11 cellular contexts compared by ENCODE assay signal in genomic region chr11:68373189-68373809, GRCh38.
DNase-seq lines count a peak whose midpoint lies in the region; ATAC-seq and TF ChIP-seq lines count a peak whose summit lies in the region.
"Had no signal": no experiment of that assay in that cellular context is flagged by ENCODE, and none has a peak within 500 bp of the region (broad histone marks: within the 10 kb centered on the region; RNA-seq: fewer than 3 reads in every experiment).

No MANE protein-coding gene starts in this region.

- peaks cover 40% of the 10 kb centered on the region for H3K4me1 Mint-ChIP-seq in CD14-positive monocyte

- no peaks in the 10 kb centered on the region for H3K27me3 ChIP-seq in psoas muscle (ENCODE audit: insufficient read depth in 3 of 3, low read length in 2 of 3)

- H3K9me3 ChIP-seq in psoas muscle: no peaks in the 10 kb centered on the region

- H3K27ac ChIP-seq in RWPE1 (peak overlapping the region; percentile 31), psoas muscle (peak overlapping the region; percentile 68)

- peaks cover 0 to 6% (median 4%) of the 10 kb centered on the region in 7 donors for H3K9me3 Mint-ChIP-seq in CD14-positive monocyte

- H3K36me3 Mint-ChIP-seq in CD14-positive monocyte: peaks cover 5 to 7% of the 10 kb centered on the region in 2 donors

- peaks cover 63% of the 10 kb centered on the region for H3K4me1 ChIP-seq in psoas muscle

- H3K4me3 Mint-ChIP-seq in CD14-positive monocyte: peak overlapping the region in 1 of 2 donors; percentile 80

- no peak overlapping the region for H3K4me3 ChIP-seq in psoas muscle

- peaks cover 24 to 37% (median 28%) of the 10 kb centered on the region in 3 donors for H3K27me3 Mint-ChIP-seq in CD14-positive monocyte (ENCODE audit: low read depth in 3 of 3)

- peak overlapping the region in 1 of 7 donors; percentile 50 for H3K27ac Mint-ChIP-seq in CD14-positive monocyte

- CTCF ChIA-PET in RWPE1 (lab: Yijun Ruan, JAX): interaction anchor here (0.7 to 1.0 kb wide), 2 partner anchors 12 to 790 kb away, joined by 3 to 6 read pairs; no protein-coding TSS in a partner anchor

- POLR2A ChIA-PET in RWPE1 (lab: Yijun Ruan, JAX; ENCODE audit: low non-redundant PET): no interaction called here

- DNase-seq in AG20443 (ENCODE audit: low spot score) (peak; percentile 90), RWPE1 (ENCODE audit: low spot score) (no peak), globus pallidus (ENCODE audit: low spot score) (peak; percentile 30), psoas muscle (no peak), ecto neural progenitor cell (ENCODE audit: low spot score) (no peak), UCSD-AML1 (lab: John Stamatoyannopoulos, UW; ENCODE audit: unreplicated experiment) (no peak), NCI-H2029 treated with DMSO at 0.1 percent for 48 hours (lab: John Stamatoyannopoulos, UW) (no peak), CD14-positive monocyte (ENCODE audit: low spot score) (no peak)
- DNase-seq: activated gamma-delta T cell treated with Interleukin-2 at 50 U/mL for 16 hours, DMS153, NCI-H1105 had no signal

- intact Hi-C loops in psoas muscle (cut with DNase I): loop anchor here in 1 of 2 donors (5.0 kb wide), 1 partner anchor 61 kb away; the partner anchor contains the start of gene LRP5
- intact Hi-C loops in CD14-positive monocyte (cut with micrococcal nuclease): no loop called here

- ATAC-seq in psoas muscle: peak in 1 of 4 donors; percentile 3

- WGBS in psoas muscle, 3 donors: 60 to 75% (median 68%) methylated on average over 20 to 22 of the region's 22 CpGs

- TF ChIP-seq CTCF in RWPE1 (conservative IDR thresholded peaks at IDR 0.05; ENCODE audit: low read depth) (no peak), psoas muscle (IDR thresholded peaks at IDR 0.05) (no peak), CD14-positive monocyte (IDR thresholded peaks at IDR 0.05) (no peak)

- peaks cover 0 to 3% of the 10 kb centered on the region in 2 donors for H3K36me3 ChIP-seq in psoas muscle (ENCODE audit: insufficient read depth in 1 of 2, low read depth in 1 of 2)

Comparison
In these comparisons a context has a peak if more than half of its experiments do, and no peak if none do; other contexts are left out.
1. DNase-seq: peak in AG20443 (single experiment) and globus pallidus (single experiment); none in RWPE1 (single experiment), psoas muscle (0 of 2), ecto neural progenitor cell (single experiment), UCSD-AML1 (single experiment), NCI-H2029 treated with DMSO at 0.1 percent for 48 hours (single experiment) and CD14-positive monocyte (single experiment).